6 cellular contexts compared by ENCODE assay signal in the genomic region with DNA sequence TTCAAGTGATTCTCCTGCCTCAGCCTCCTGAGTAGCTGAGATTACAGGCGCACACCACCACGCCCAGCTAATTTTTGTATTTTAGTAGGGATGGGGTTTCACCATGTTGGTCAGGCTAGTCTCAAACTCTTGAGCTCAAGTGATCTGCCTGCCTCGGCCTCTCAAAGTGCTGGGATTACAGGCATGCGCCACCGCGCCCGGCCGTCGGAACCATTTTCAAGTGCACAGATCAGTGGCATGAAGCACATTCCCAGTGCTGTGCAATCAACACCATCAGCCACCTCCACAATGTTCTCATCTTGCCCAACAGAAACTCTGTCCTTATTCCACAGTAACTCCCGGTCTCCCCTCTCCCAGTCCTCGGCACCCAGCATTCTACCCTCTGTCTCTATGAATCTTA. TPM values are rescaled to one million over a fixed set of nuclear protein-coding genes. Genes with fewer than 3 reads are reported as not detected.
DNase-seq lines count a peak whose midpoint lies in the region; ATAC-seq, FAIRE-seq and TF ChIP-seq lines count a peak whose summit lies in the region.
"Not testable (repeated sequence)": the region's sequence is repeated elsewhere in the genome, so short reads cannot be mapped to it uniquely, and the experiment has no call there.

No MANE protein-coding gene starts in this region.

- H3F3A ChIP-seq in neural progenitor cell (ENCODE audit: low read depth), result not testable (repeated sequence)

- not testable (repeated sequence) for H4K20me1 ChIP-seq in neural progenitor cell (ENCODE audit: low read depth)

- not testable (repeated sequence) for H3K36me3 Mint-ChIP-seq in chondrocyte (ENCODE audit: low read depth); neural progenitor cell

- H3K27ac ChIP-seq in kidney (ENCODE audit: low read depth in 2 of 2, low read length in 2 of 2); neural progenitor cell; sigmoid colon; upper lobe of right lung: not testable (repeated sequence)

- not testable (repeated sequence) for TF ChIP-seq POLR2A in sigmoid colon (IDR thresholded peaks at IDR 0.05)

- H3K27ac Mint-ChIP-seq in chondrocyte (ENCODE audit: unreplicated experiment), result not testable (repeated sequence)
- peak overlapping the region; percentile 13 for H3K27ac Mint-ChIP-seq in neural progenitor cell

- H3K79me2 ChIP-seq in neural progenitor cell (ENCODE audit: low read depth), result not testable (repeated sequence)

- intact Hi-C loops in Right ventricle myocardium inferior (cut with DNase I); kidney (cut with DNase I); sigmoid colon (cut with DNase I); upper lobe of right lung (cut with DNase I): not testable (repeated sequence)

- peaks cover 65% of the 10 kb centered on the region for H3K27me3 ChIP-seq in neural progenitor cell
- H3K27me3 ChIP-seq in sigmoid colon, upper lobe of right lung: not testable (repeated sequence)

- not testable (repeated sequence) for TF ChIP-seq CTCF in chondrocyte (IDR thresholded peaks at IDR 0.05); kidney (IDR thresholded peaks at IDR 0.05; ENCODE audit: borderline replicate concordance, extremely low read depth, insufficient read depth); neural progenitor cell (IDR thresholded peaks at IDR 0.05); sigmoid colon (IDR thresholded peaks at IDR 0.05); upper lobe of right lung (IDR thresholded peaks at IDR 0.05)

- not testable (repeated sequence) for H3K9me3 Mint-ChIP-seq in chondrocyte (ENCODE audit: low read depth); neural progenitor cell

- not testable (repeated sequence) for H3K9ac ChIP-seq in kidney (ENCODE audit: low read length in 2 of 2); neural progenitor cell

- not testable (repeated sequence) for TF ChIP-seq EP300 in sigmoid colon (IDR thresholded peaks at IDR 0.05)

- DNase-seq in chondrocyte (ENCODE audit: low spot score) (peak; percentile 37), Right ventricle myocardium inferior (ENCODE audit: missing footprints) (peak; percentile 53), kidney (peak; percentile 32), sigmoid colon (peak; percentile 38), upper lobe of right lung (peak; percentile 28)
- DNase-seq in neural progenitor cell (ENCODE audit: low spot score), result not testable (repeated sequence)

- 96 to 97% methylated on average over 11 of the region's 11 CpGs for WGBS in sigmoid colon, 2 donors

- not testable (repeated sequence) for H3K4me1 Mint-ChIP-seq in chondrocyte (ENCODE audit: low read depth); neural progenitor cell

- not testable (repeated sequence) for H3K4me3 ChIP-seq in kidney (ENCODE audit: low read length in 2 of 2); neural progenitor cell; sigmoid colon; upper lobe of right lung

- not testable (repeated sequence) for H3K4me2 ChIP-seq in neural progenitor cell

- H3K27me3 Mint-ChIP-seq in chondrocyte (ENCODE audit: low read depth), result not testable (repeated sequence)
- peaks cover 12% of the 10 kb centered on the region for H3K27me3 Mint-ChIP-seq in neural progenitor cell (ENCODE audit: insufficient read depth, low read depth)

- not testable (repeated sequence) for FAIRE-seq in kidney (lab: Jason Lieb, UNC)

- H3K4me3 Mint-ChIP-seq in chondrocyte (ENCODE audit: unreplicated experiment); neural progenitor cell: not testable (repeated sequence)

- not testable (repeated sequence) for H3K4me1 ChIP-seq in kidney (ENCODE audit: control insufficient read depth in 1 of 2, insufficient read depth in 1 of 2, low read depth in 1 of 2, low read length in 2 of 2); neural progenitor cell; sigmoid colon; upper lobe of right lung

- not testable (repeated sequence) for H2AFZ ChIP-seq in neural progenitor cell (replicated peaks)

- not testable (repeated sequence) for ATAC-seq in Right ventricle myocardium inferior, upper lobe of right lung

- not testable (repeated sequence) for H3K36me3 ChIP-seq in kidney (ENCODE audit: control insufficient read depth in 1 of 2, insufficient read depth in 2 of 2, low read length in 2 of 2); neural progenitor cell; sigmoid colon; upper lobe of right lung

- H3K9me3 ChIP-seq in kidney (ENCODE audit: control insufficient read depth in 1 of 2, low read length in 2 of 2); neural progenitor cell (ENCODE audit: low read depth); sigmoid colon; upper lobe of right lung: not testable (repeated sequence)

RNA-seq across cellular contexts. Expression of a gene that starts 4.6 kb away (rescaled TPM):
- 53.3 to 78.3 TPM (median 77.9 TPM) in 3 replicates for total RNA-seq in chondrocyte
- total RNA-seq in Right ventricle myocardium inferior, result 16.8 TPM
- total RNA-seq in kidney, result 44.2 TPM
- 3.9 TPM for polyA plus RNA-seq in kidney (ENCODE audit: insufficient read depth, low read depth, low replicate concordance)
- total RNA-seq in neural progenitor cell (ENCODE audit: low replicate concordance), result 11.1 and 22.4 TPM in 2 replicates
- 10 to 100 TPM; 15.8 to 47.1 (median 18.0) TPM for total RNA-seq in sigmoid colon
- polyA plus RNA-seq in sigmoid colon, result 10 to 100 TPM in 1 of 3 donors, 1 to 10 TPM in 2; 1.8 to 18.1 (median 3.0) TPM
- total RNA-seq in upper lobe of right lung, result 33.3 TPM
